In the genomic region with DNA sequence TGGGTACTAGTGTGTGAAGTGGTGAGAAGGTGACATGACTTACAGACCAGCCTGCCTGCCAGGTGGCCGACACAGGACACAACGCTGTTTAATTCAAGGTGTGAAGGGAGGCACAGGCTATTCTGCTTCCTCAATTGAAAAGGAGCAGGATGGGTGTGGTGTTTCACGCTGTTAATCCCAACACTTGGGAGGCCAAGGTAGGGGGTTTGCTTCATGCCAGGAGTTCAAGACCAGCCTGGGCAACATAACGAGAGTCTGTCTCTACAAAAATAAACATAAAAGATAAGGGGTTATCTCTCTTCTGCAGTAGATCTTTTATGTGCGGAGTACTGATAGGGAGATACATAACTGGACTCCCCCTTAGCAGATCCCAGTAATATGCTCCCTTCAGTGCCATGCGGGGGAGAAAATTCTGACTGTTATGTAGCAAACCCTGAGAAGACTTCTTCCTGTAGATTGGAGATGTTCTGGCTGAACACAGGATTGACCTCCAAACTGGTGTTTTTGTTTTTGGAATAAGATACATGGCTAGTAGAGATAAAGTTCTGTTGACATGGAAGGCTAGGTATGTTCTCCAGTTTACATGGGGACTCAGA, we compare ENCODE assay signal across 1 cellular context.
TF ChIP-seq lines count a peak whose summit lies in the region.

No MANE protein-coding gene starts in this region.

TF ChIP-seq in K562, 482 proteins besides CTCF, POLR2A, EP300 and RAD21 (continued from another document and continues in another):
- TF ChIP-seq, protein P1, sequence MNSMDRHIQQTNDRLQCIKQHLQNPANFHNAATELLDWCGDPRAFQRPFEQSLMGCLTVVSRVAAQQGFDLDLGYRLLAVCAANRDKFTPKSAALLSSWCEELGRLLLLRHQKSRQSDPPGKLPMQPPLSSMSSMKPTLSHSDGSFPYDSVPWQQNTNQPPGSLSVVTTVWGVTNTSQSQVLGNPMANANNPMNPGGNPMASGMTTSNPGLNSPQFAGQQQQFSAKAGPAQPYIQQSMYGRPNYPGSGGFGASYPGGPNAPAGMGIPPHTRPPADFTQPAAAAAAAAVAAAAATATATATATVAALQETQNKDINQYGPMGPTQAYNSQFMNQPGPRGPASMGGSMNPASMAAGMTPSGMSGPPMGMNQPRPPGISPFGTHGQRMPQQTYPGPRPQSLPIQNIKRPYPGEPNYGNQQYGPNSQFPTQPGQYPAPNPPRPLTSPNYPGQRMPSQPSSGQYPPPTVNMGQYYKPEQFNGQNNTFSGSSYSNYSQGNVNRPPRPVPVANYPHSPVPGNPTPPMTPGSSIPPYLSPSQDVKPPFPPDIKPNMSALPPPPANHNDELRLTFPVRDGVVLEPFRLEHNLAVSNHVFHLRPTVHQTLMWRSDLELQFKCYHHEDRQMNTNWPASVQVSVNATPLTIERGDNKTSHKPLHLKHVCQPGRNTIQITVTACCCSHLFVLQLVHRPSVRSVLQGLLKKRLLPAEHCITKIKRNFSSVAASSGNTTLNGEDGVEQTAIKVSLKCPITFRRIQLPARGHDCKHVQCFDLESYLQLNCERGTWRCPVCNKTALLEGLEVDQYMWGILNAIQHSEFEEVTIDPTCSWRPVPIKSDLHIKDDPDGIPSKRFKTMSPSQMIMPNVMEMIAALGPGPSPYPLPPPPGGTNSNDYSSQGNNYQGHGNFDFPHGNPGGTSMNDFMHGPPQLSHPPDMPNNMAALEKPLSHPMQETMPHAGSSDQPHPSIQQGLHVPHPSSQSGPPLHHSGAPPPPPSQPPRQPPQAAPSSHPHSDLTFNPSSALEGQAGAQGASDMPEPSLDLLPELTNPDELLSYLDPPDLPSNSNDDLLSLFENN (IDR thresholded peaks at IDR 0.05; ENCODE audit: low read depth in 2 of 2, low read length in 2 of 2): peak in 1 of 2 experiments; percentile 77; a peak in 2 of 4 replicates
- TF ChIP-seq HSF4 (CRISPR knock-in tag; IDR thresholded peaks at IDR 0.05; ENCODE audit: borderline replicate concordance): no peak
- peak; percentile 82 for TF ChIP-seq CBFA2T2 (conservative IDR thresholded peaks at IDR 0.05)
- no peak for TF ChIP-seq RB1 (IDR thresholded peaks at IDR 0.05; ENCODE audit: low read depth)
- TF ChIP-seq DPF2 (IDR thresholded peaks at IDR 0.05): peak; percentile 94
- TF ChIP-seq SMAD4 (CRISPR knock-in tag; conservative IDR thresholded peaks at IDR 0.05): peak; percentile 92
- TF ChIP-seq, protein P2, sequence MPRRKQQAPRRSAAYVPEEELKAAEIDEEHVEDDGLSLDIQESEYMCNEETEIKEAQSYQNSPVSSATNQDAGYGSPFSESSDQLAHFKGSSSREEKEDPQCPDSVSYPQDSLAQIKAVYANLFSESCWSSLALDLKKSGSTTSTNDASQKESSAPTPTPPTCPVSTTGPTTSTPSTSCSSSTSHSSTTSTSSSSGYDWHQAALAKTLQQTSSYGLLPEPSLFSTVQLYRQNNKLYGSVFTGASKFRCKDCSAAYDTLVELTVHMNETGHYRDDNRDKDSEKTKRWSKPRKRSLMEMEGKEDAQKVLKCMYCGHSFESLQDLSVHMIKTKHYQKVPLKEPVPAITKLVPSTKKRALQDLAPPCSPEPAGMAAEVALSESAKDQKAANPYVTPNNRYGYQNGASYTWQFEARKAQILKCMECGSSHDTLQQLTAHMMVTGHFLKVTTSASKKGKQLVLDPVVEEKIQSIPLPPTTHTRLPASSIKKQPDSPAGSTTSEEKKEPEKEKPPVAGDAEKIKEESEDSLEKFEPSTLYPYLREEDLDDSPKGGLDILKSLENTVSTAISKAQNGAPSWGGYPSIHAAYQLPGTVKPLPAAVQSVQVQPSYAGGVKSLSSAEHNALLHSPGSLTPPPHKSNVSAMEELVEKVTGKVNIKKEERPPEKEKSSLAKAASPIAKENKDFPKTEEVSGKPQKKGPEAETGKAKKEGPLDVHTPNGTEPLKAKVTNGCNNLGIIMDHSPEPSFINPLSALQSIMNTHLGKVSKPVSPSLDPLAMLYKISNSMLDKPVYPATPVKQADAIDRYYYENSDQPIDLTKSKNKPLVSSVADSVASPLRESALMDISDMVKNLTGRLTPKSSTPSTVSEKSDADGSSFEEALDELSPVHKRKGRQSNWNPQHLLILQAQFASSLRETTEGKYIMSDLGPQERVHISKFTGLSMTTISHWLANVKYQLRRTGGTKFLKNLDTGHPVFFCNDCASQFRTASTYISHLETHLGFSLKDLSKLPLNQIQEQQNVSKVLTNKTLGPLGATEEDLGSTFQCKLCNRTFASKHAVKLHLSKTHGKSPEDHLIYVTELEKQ (CRISPR knock-in tag; IDR thresholded peaks at IDR 0.05): no peak
- no peak for TF ChIP-seq HCFC1 (IDR thresholded peaks at IDR 0.05; ENCODE audit: low read depth, low read length)
- no peak for TF ChIP-seq CHD2 (IDR thresholded peaks at IDR 0.05; ENCODE audit: low read depth, low read length)
- no peak for TF ChIP-seq TOE1 (IDR thresholded peaks at IDR 0.05; ENCODE audit: borderline replicate concordance)
- no peak for TF ChIP-seq TOE1 (CRISPR knock-in tag; IDR thresholded peaks at IDR 0.05; ENCODE audit: borderline replicate concordance, low read depth)
- no peak; a peak in 1 of 4 replicates for TF ChIP-seq NONO (IDR thresholded peaks at IDR 0.05; ENCODE audit: low read depth in 2 of 2, low read length in 1 of 2)
- no peak for TF ChIP-seq ZNF143 (CRISPR knock-in tag; IDR thresholded peaks at IDR 0.05)
- TF ChIP-seq DDX20 (tag; IDR thresholded peaks at IDR 0.05; ENCODE audit: low read depth): 0 out of 2 replicates have a peak, but pooled peaks have one; percentile 23
- no peak for TF ChIP-seq C11orf30 (IDR thresholded peaks at IDR 0.05; ENCODE audit: low read depth)
- no peak for TF ChIP-seq ZNF398 (CRISPR knock-in tag; IDR thresholded peaks at IDR 0.05)
- no peak for TF ChIP-seq TCF7 (IDR thresholded peaks at IDR 0.05; ENCODE audit: borderline replicate concordance)
- TF ChIP-seq ILK (tag; IDR thresholded peaks at IDR 0.05; ENCODE audit: borderline replicate concordance, low read depth): peak; percentile 50; the same call in 1 of the 2 replicates
- no peak for TF ChIP-seq YBX1 (IDR thresholded peaks at IDR 0.05)
- no peak for TF ChIP-seq RBM22 (IDR thresholded peaks at IDR 0.05; ENCODE audit: low read depth, low read length, poor library complexity, severe bottlenecking)
- TF ChIP-seq ZBTB17 (CRISPR knock-in tag; IDR thresholded peaks at IDR 0.05): no peak
- TF ChIP-seq CHD1 (IDR thresholded peaks at IDR 0.05; ENCODE audit: low read length): no peak
- TF ChIP-seq CC2D1A (IDR thresholded peaks at IDR 0.05): peak; percentile 89
- no peak for TF ChIP-seq ZBTB7A (IDR thresholded peaks at IDR 0.05; ENCODE audit: borderline replicate concordance, control insufficient read depth, low read depth, low read length)
- no peak for TF ChIP-seq MAFG (tag; conservative IDR thresholded peaks at IDR 0.05)
- TF ChIP-seq GATAD2B (IDR thresholded peaks at IDR 0.05; ENCODE audit: borderline replicate concordance): 0 out of 2 replicates have a peak, but pooled peaks have one; percentile 33
- TF ChIP-seq ZNF124 (CRISPR knock-in tag; IDR thresholded peaks at IDR 0.05): no peak
- TF ChIP-seq FOXJ2 (tag; IDR thresholded peaks at IDR 0.05): peak; percentile 80
- TF ChIP-seq, protein P3, sequence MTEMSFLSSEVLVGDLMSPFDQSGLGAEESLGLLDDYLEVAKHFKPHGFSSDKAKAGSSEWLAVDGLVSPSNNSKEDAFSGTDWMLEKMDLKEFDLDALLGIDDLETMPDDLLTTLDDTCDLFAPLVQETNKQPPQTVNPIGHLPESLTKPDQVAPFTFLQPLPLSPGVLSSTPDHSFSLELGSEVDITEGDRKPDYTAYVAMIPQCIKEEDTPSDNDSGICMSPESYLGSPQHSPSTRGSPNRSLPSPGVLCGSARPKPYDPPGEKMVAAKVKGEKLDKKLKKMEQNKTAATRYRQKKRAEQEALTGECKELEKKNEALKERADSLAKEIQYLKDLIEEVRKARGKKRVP (CRISPR knock-in tag; IDR thresholded peaks at IDR 0.05): no peak
- no peak for TF ChIP-seq STAT5B (CRISPR knock-in tag; IDR thresholded peaks at IDR 0.05)
- no peak for TF ChIP-seq ZNF699 (CRISPR knock-in tag; IDR thresholded peaks at IDR 0.05; ENCODE audit: insufficient replicate concordance)
- TF ChIP-seq PKNOX1 (IDR thresholded peaks at IDR 0.05): no peak
- TF ChIP-seq HINFP (tag; conservative IDR thresholded peaks at IDR 0.05; ENCODE audit: low read depth): no peak
- TF ChIP-seq HMGN3 (IDR thresholded peaks at IDR 0.05; ENCODE audit: borderline replicate concordance, extremely low read depth, insufficient read length, low read depth, low read length): peak; percentile 61
- TF ChIP-seq TEAD4 (IDR thresholded peaks at IDR 0.05; ENCODE audit: low read length): peak; percentile 88
- no peak for TF ChIP-seq TEAD4 (CRISPR knock-in tag; IDR thresholded peaks at IDR 0.05; ENCODE audit: borderline replicate concordance)
- TF ChIP-seq ETS1 (conservative IDR thresholded peaks at IDR 0.05; ENCODE audit: control insufficient read depth, low read depth, low read length): no peak
- TF ChIP-seq TBP (optimal IDR thresholded peaks at IDR 0.05; ENCODE audit: low read depth, low read length): no peak
- TF ChIP-seq PYGO2 (tag; IDR thresholded peaks at IDR 0.05): peak; percentile 70
- TF ChIP-seq NR3C1 (CRISPR knock-in tag; IDR thresholded peaks at IDR 0.05): no peak
- no peak for TF ChIP-seq TGIF2 (CRISPR knock-in tag; IDR thresholded peaks at IDR 0.05)
- TF ChIP-seq MAZ (CRISPR knock-in tag; conservative IDR thresholded peaks at IDR 0.05 in 1 of 2, IDR thresholded peaks at IDR 0.05 in 1 of 2): peak; percentile 4 to 47; a peak in 1 of 4 replicates
- TF ChIP-seq E2F8 (IDR thresholded peaks at IDR 0.05; ENCODE audit: low read depth, partially characterized antibody): no peak
- TF ChIP-seq BCL6 (CRISPR knock-in tag; IDR thresholded peaks at IDR 0.05): peak; percentile 66; the same call in 1 of the 2 replicates
- TF ChIP-seq RFX7 (CRISPR knock-in tag; IDR thresholded peaks at IDR 0.05): no peak
- TF ChIP-seq PHF8 (IDR thresholded peaks at IDR 0.05; ENCODE audit: borderline replicate concordance, low read length): no peak
- TF ChIP-seq HDAC6 (IDR thresholded peaks at IDR 0.05; ENCODE audit: low read depth, low read length): no peak
- TF ChIP-seq FUS (optimal IDR thresholded peaks at IDR 0.05; ENCODE audit: low read depth, low read length): no peak
- peak; percentile 92 for TF ChIP-seq KLF16 (IDR thresholded peaks at IDR 0.05)
